16 cellular contexts compared by ENCODE assay signal in genomic region chr6:111834356-111834755, GRCh38. TPM values are rescaled to one million over a fixed set of nuclear protein-coding genes. Genes with fewer than 3 reads are reported as not detected.
DNase-seq lines count a peak whose midpoint lies in the region; ATAC-seq lines count a peak whose summit lies in the region.
"Had no signal": no experiment of that assay in that cellular context is flagged by ENCODE, and none has a peak within 500 bp of the region (broad histone marks: within the 10 kb centered on the region; RNA-seq: fewer than 3 reads in every experiment).

No MANE protein-coding gene starts in this region.

- H3K27me3 ChIP-seq in mesenchymal stem cell (ENCODE audit: control insufficient read depth in 1 of 2, insufficient read depth in 1 of 2, low read length in 2 of 2) = no peaks in the 10 kb centered on the region
- H3K27me3 ChIP-seq: BLaER1 had no signal

- H2BK12ac ChIP-seq in mesenchymal stem cell (ENCODE audit: low read length in 2 of 2) = peak overlapping the region in 1 of 2 experiments; percentile 59

- H3K4me2 ChIP-seq in mesenchymal stem cell (ENCODE audit: low read length, poor library complexity, severe bottlenecking) = no peak overlapping the region

- no peak overlapping the region for H3K27ac ChIP-seq in mesenchymal stem cell (ENCODE audit: low read length, poor library complexity, severe bottlenecking)

- H3K14ac ChIP-seq in mesenchymal stem cell (ENCODE audit: low read length in 2 of 2) = no peak overlapping the region

- peaks cover 1% of the 10 kb centered on the region for H3K4me1 ChIP-seq in mesenchymal stem cell (ENCODE audit: control insufficient read depth, insufficient read depth, low read depth, low read length)
- H3K4me1 ChIP-seq: HAP-1 had no signal

- H2AFZ ChIP-seq in mesenchymal stem cell (ENCODE audit: low read depth, low read length) = no peak overlapping the region

- H3K9ac ChIP-seq in mesenchymal stem cell (ENCODE audit: low read length) = no peak overlapping the region
- H3K9ac ChIP-seq: BLaER1 had no signal

- H3K4me1 Mint-ChIP-seq in activated CD4-positive, alpha-beta T cell treated with anti-CD3 and anti-CD28 coated beads, Interleukin-2, amount 10 ng/mL, durations not matched to agents 24 days and 14 days = peaks cover 77% of the 10 kb centered on the region
- peaks cover 73% of the 10 kb centered on the region for H3K4me1 Mint-ChIP-seq in stimulated activated naive CD8-positive, alpha-beta T cell treated with anti-CD3 and anti-CD28 coated beads, Interleukin-15, Interleukin-2, amounts not matched to agents 100 ng/mL and 50 ng/mL, for 24 hours (ENCODE audit: low read depth)

- WGBS in mesenchymal stem cell = 97% methylated on average over 4 of the region's 4 CpGs

- no peak overlapping the region for H3K4me3 ChIP-seq in mesenchymal stem cell (ENCODE audit: insufficient read depth in 1 of 2, low read depth in 1 of 2, low read length in 2 of 2)
- H3K4me3 ChIP-seq: BLaER1, HAP-1 had no signal

- H3K4ac ChIP-seq in mesenchymal stem cell (ENCODE audit: low read depth in 1 of 2, low read length in 2 of 2) = no peak overlapping the region

- peak overlapping the region; percentile 28 for H3K4me3 Mint-ChIP-seq in activated CD4-positive, alpha-beta T cell treated with anti-CD3 and anti-CD28 coated beads, Interleukin-2, amount 10 ng/mL, durations not matched to agents 24 days and 14 days
- peak overlapping the region; percentile 76 for H3K4me3 Mint-ChIP-seq in stimulated activated naive CD8-positive, alpha-beta T cell treated with anti-CD3 and anti-CD28 coated beads, Interleukin-15, Interleukin-2, amounts not matched to agents 100 ng/mL and 50 ng/mL, for 24 hours

- no peak for ATAC-seq in stimulated activated naive CD8-positive, alpha-beta T cell treated with anti-CD3 and anti-CD28 coated beads, Interleukin-15, Interleukin-2, amounts not matched to agents 100 U/mL and 50 U/mL, for 24 hours
- no peak for ATAC-seq in HG02973 (IDR thresholded peaks at IDR 0.05; ENCODE audit: unreplicated experiment)

- peak; percentile 56 for DNase-seq in activated CD4-positive, alpha-beta T cell treated with anti-CD3 and anti-CD28 coated beads, Interleukin-2, amount 10 ng/mL, durations not matched to agents 24 days and 14 days
- no peak for DNase-seq in activated CD4-positive, alpha-beta T cell treated with anti-CD3 and anti-CD28 coated beads, Interleukin-2, amount 50 U/mL, for 4 hours
- DNase-seq in stimulated activated naive CD8-positive, alpha-beta T cell treated with anti-CD3 and anti-CD28 coated beads, Interleukin-15, Interleukin-2, amounts not matched to agents 100 U/mL and 50 U/mL, for 24 hours = no peak
- DNase-seq in mesenchymal stem cell (no peak), NCI-H146 treated with DMSO at 0.1 percent for 48 hours (lab: John Stamatoyannopoulos, UW; ENCODE audit: unreplicated experiment) (no peak), COLO829 (ENCODE audit: low spot score) (no peak)
- DNase-seq: 8988T, DMS53, NCI-H1417, NCI-H2029, NCI-H510A, SHP77 treated with DMSO at 0.1 percent for 48 hours had no signal

- H3K27me3 Mint-ChIP-seq in activated CD4-positive, alpha-beta T cell treated with anti-CD3 and anti-CD28 coated beads, Interleukin-2, amount 10 ng/mL, durations not matched to agents 24 days and 14 days = no peaks in the 10 kb centered on the region
- H3K27me3 Mint-ChIP-seq in stimulated activated naive CD8-positive, alpha-beta T cell treated with anti-CD3 and anti-CD28 coated beads, Interleukin-15, Interleukin-2, amounts not matched to agents 100 ng/mL and 50 ng/mL, for 24 hours = no peaks in the 10 kb centered on the region

- H4K91ac ChIP-seq in mesenchymal stem cell (ENCODE audit: low read length) = peak overlapping the region; percentile 30

- peaks cover 4 to 24% of the 10 kb centered on the region in 2 experiments for H3K36me3 ChIP-seq in mesenchymal stem cell (ENCODE audit: control insufficient read depth in 1 of 2, insufficient read depth in 2 of 2, low read depth in 1 of 2, low read length in 2 of 2)
- H3K36me3 ChIP-seq: HAP-1 had no signal

- no peaks in the 10 kb centered on the region for H3K9me3 ChIP-seq in mesenchymal stem cell (ENCODE audit: control insufficient read depth, low read length)
- H3K9me3 ChIP-seq: HAP-1 had no signal

- H3K36me3 Mint-ChIP-seq in activated CD4-positive, alpha-beta T cell treated with anti-CD3 and anti-CD28 coated beads, Interleukin-2, amount 10 ng/mL, durations not matched to agents 24 days and 14 days (ENCODE audit: low read depth) = peaks cover 70% of the 10 kb centered on the region
- peaks cover 89% of the 10 kb centered on the region for H3K36me3 Mint-ChIP-seq in stimulated activated naive CD8-positive, alpha-beta T cell treated with anti-CD3 and anti-CD28 coated beads, Interleukin-15, Interleukin-2, amounts not matched to agents 100 ng/mL and 50 ng/mL, for 24 hours (ENCODE audit: low read depth)

- H2BK15ac ChIP-seq in mesenchymal stem cell (ENCODE audit: low read depth, poor library complexity, severe bottlenecking) = no peak overlapping the region

- no peaks in the 10 kb centered on the region for H3K9me3 Mint-ChIP-seq in activated CD4-positive, alpha-beta T cell treated with anti-CD3 and anti-CD28 coated beads, Interleukin-2, amount 10 ng/mL, durations not matched to agents 24 days and 14 days
- H3K9me3 Mint-ChIP-seq in stimulated activated naive CD8-positive, alpha-beta T cell treated with anti-CD3 and anti-CD28 coated beads, Interleukin-15, Interleukin-2, amounts not matched to agents 100 ng/mL and 50 ng/mL, for 24 hours = no peaks in the 10 kb centered on the region

- intact Hi-C loops in activated CD4-positive, alpha-beta T cell treated with anti-CD3 and anti-CD28 coated beads, Interleukin-2, amount 10 ng/mL, durations not matched to agents 24 days and 14 days (cut with micrococcal nuclease) = loop anchor here (10.0 kb wide), 1 partner anchor 350 kb away; the partner anchor contains the start of gene REV3L

- no peak overlapping the region for H3K18ac ChIP-seq in mesenchymal stem cell (ENCODE audit: low read depth in 1 of 2, low read length in 2 of 2)

- H3K23ac ChIP-seq in mesenchymal stem cell (ENCODE audit: low read length in 2 of 2) = no peak overlapping the region

- peak overlapping the region; percentile 38 for H3K27ac Mint-ChIP-seq in activated CD4-positive, alpha-beta T cell treated with anti-CD3 and anti-CD28 coated beads, Interleukin-2, amount 10 ng/mL, durations not matched to agents 24 days and 14 days
- peak overlapping the region; percentile 96 for H3K27ac Mint-ChIP-seq in stimulated activated naive CD8-positive, alpha-beta T cell treated with anti-CD3 and anti-CD28 coated beads, Interleukin-15, Interleukin-2, amounts not matched to agents 100 ng/mL and 50 ng/mL, for 24 hours

- no peak overlapping the region for H2AK5ac ChIP-seq in mesenchymal stem cell (ENCODE audit: low read length, severe bottlenecking)

- peak overlapping the region; percentile 24 for H4K8ac ChIP-seq in mesenchymal stem cell (ENCODE audit: low read length)

- peaks cover 13% of the 10 kb centered on the region for H3K79me1 ChIP-seq in mesenchymal stem cell (replicated peaks; ENCODE audit: low read length, poor library complexity, severe bottlenecking)

- no peak overlapping the region for H2BK120ac ChIP-seq in mesenchymal stem cell (ENCODE audit: low read depth, low read length)

- H2BK5ac ChIP-seq in mesenchymal stem cell (ENCODE audit: low read depth, low read length, poor library complexity, severe bottlenecking) = no peak overlapping the region

RNA-seq across cellular contexts. Expression of gene FYN, which starts 38.9 kb away (rescaled TPM):
- 331 and 341 TPM in 2 replicates for total RNA-seq in activated CD4-positive, alpha-beta T cell treated with anti-CD3 and anti-CD28 coated beads, Interleukin-2, amount 10 ng/mL, durations not matched to agents 24 days and 14 days
- polyA plus RNA-seq in mesenchymal stem cell (2013, experiment 1 of 2) = 44.0 TPM
- polyA plus RNA-seq in mesenchymal stem cell (2013, experiment 2 of 2) = 45.8 TPM
